ENCODE assay signal across 8 cellular contexts in genomic region chr4:153573881-153574807, GRCh38.
A peak's percentile ranks its signal among the peaks of the same experiment; 100 is the strongest.
DNase-seq lines count a peak whose midpoint lies in the region; ATAC-seq and FAIRE-seq lines count a peak whose summit lies in the region.

No MANE protein-coding gene starts in this region.

- H3K27ac Mint-ChIP-seq in immature natural killer cell, result peak overlapping the region; percentile 22 to 81 (median 78)

- peak; percentile 73 for FAIRE-seq in GM18507 (lab: Jason Lieb, UNC)

- peaks cover 56 to 81% of the 10 kb centered on the region in 2 donors for H3K4me1 Mint-ChIP-seq in immature natural killer cell

- DNase-seq in AML-193 (lab: John Stamatoyannopoulos, UW) (peak; percentile 50), GM18507 (ENCODE audit: extremely low spot score, insufficient read length, low read depth) (no peak), SW480 (ENCODE audit: low spot score) (peak; percentile 63), amygdala (lab: John Stamatoyannopoulos, UW) (peak in 49 of 56 donors; percentile 3 to 86 (median 40)), immature natural killer cell (peak; percentile 47 to 62 (median 56)), NCI-H526 treated with DMSO at 0.1 percent for 48 hours (lab: John Stamatoyannopoulos, UW) (no peak)
- peak; percentile 22 to 34 for DNase-seq in stimulated activated CD4-positive, alpha-beta T cell treated with anti-CD3 and anti-CD28 coated beads, Interleukin-1b, Interleukin-23, amount 100 ng/mL, for 1 hour (ENCODE audit: low read depth in 2 of 2)

- peak; percentile 50 for ATAC-seq in HG03571 (IDR thresholded peaks at IDR 0.05; ENCODE audit: unreplicated experiment)

- H3K4me3 Mint-ChIP-seq in immature natural killer cell, result peak overlapping the region; percentile 39 to 61 (median 48)

- peaks cover 0 to 4% (median 2%) of the 10 kb centered on the region in 3 donors for H3K27me3 Mint-ChIP-seq in immature natural killer cell (ENCODE audit: low read depth in 3 of 3)

- no peaks in the 10 kb centered on the region for H3K9me3 Mint-ChIP-seq in immature natural killer cell

- peaks cover 0 to 7% (median 3%) of the 10 kb centered on the region in 3 donors for H3K36me3 Mint-ChIP-seq in immature natural killer cell

Comparison
In these comparisons a context has a peak if more than half of its experiments do, and no peak if none do; other contexts are left out.
1. DNase-seq: peak in AML-193 (2 of 2), SW480 (single experiment), amygdala (49 of 56), immature natural killer cell (3 of 3) and stimulated activated CD4-positive, alpha-beta T cell treated with anti-CD3 and anti-CD28 coated beads, Interleukin-1b, Interleukin-23, amount 100 ng/mL, for 1 hour (2 of 2); none in GM18507 (single experiment) and NCI-H526 treated with DMSO at 0.1 percent for 48 hours (single experiment).